Comparison of ENCODE assay signal across 1 cellular context in genomic region chr5:10442581-10442980, GRCh38.
TF ChIP-seq lines count a peak whose summit lies in the region.

No MANE protein-coding gene starts in this region.

TF ChIP-seq in GM23338, 12 proteins besides CTCF, POLR2A, EP300 and RAD21 (continued from another document):
- no peak for TF ChIP-seq ZNF462 (CRISPR knock-in tag; IDR thresholded peaks at IDR 0.05)
- TF ChIP-seq EZH2phosphoT487 (IDR thresholded peaks at IDR 0.05; ENCODE audit: unreplicated experiment) = no peak
- TF ChIP-seq JUNB (IDR thresholded peaks at IDR 0.05; ENCODE audit: unreplicated experiment) = no peak
- no peak for TF ChIP-seq CREB1 (CRISPR knock-in tag; IDR thresholded peaks at IDR 0.05; ENCODE audit: low read depth)
- no peak for TF ChIP-seq STAT1 (IDR thresholded peaks at IDR 0.05; ENCODE audit: unreplicated experiment)
